Comparison of ENCODE assay signal across 25 cellular contexts in genomic region chr5:92468307-92468706, GRCh38.
"Had no signal": no experiment of that assay in that cellular context is flagged by ENCODE, and none has a peak within 500 bp of the region (broad histone marks: within the 10 kb centered on the region; RNA-seq: fewer than 3 reads in every experiment).

No MANE protein-coding gene starts in this region.

- H3K27ac ChIP-seq: esophagus squamous epithelium, heart left ventricle, neutrophil, parathyroid adenoma, tibial artery had no signal

- H3K36me3 ChIP-seq: esophagus squamous epithelium, heart left ventricle, neutrophil, tibial artery had no signal

- H3K36me3 Mint-ChIP-seq: activated CD4-positive, alpha-beta memory T cell treated with anti-CD3 and anti-CD28 coated beads for 36 hours; activated naive CD8-positive, alpha-beta T cell treated with anti-CD3 and anti-CD28 coated beads, Interleukin-2, amount 10 ng/mL, durations not matched to agents 7 days and 5 days; stimulated activated effector memory CD8-positive, alpha-beta T cell treated with anti-CD3 and anti-CD28 coated beads, Interleukin-12 subunit alpha, Interleukin-12 subunit beta, amount 100 ng/mL, for 72 hours had no signal

- H3K4me1 Mint-ChIP-seq: activated naive CD8-positive, alpha-beta T cell treated with anti-CD3 and anti-CD28 coated beads, Interleukin-2, amount 10 ng/mL, durations not matched to agents 7 days and 5 days; endodermal cell; natural killer cell; stimulated activated effector memory CD8-positive, alpha-beta T cell treated with anti-CD3 and anti-CD28 coated beads, Interleukin-12 subunit alpha, Interleukin-12 subunit beta, amount 100 ng/mL, for 72 hours; stimulated activated naive CD8-positive, alpha-beta T cell treated with anti-CD3 and anti-CD28 coated beads, Interleukin-15, amount 100 ng/mL, for 72 hours had no signal

- FAIRE-seq: bronchial epithelial cell, islet of Langerhans had no signal

- H3K27me3 Mint-ChIP-seq: activated CD4-positive, alpha-beta memory T cell treated with anti-CD3 and anti-CD28 coated beads for 36 hours; activated naive CD8-positive, alpha-beta T cell treated with anti-CD3 and anti-CD28 coated beads, Interleukin-2, amount 10 ng/mL, durations not matched to agents 7 days and 5 days; stimulated activated naive CD8-positive, alpha-beta T cell treated with anti-CD3 and anti-CD28 coated beads, Interleukin-15, amount 100 ng/mL, for 72 hours had no signal

- DNase-seq: activated CD4-positive, alpha-beta memory T cell treated with anti-CD3 and anti-CD28 coated beads for 36 hours; activated CD4-positive, alpha-beta T cell treated with anti-CD3 and anti-CD28 coated beads for 48 hours; activated effector memory CD4-positive, alpha-beta T cell treated with Interleukin-2 at 50 U/mL for 16 hours; activated naive CD4-positive, alpha-beta T cell treated with anti-CD3 and anti-CD28 coated beads for 36 hours; activated naive CD8-positive, alpha-beta T cell treated with anti-CD3 and anti-CD28 coated beads, Interleukin-2, amount 10 ng/mL, durations not matched to agents 7 days and 5 days; activated T-cell treated with anti-CD3 and anti-CD28 coated beads, Interleukin-2, amount 50 U/mL, for 72 hours; amniotic stem cell; cerebellar nuclear complex; cortex of kidney; endodermal cell; esophagus squamous epithelium; heart left ventricle; left ventricle myocardium superior; mammary epithelial cell; natural killer cell; right cardiac atrium; stimulated activated CD4-positive, alpha-beta T cell treated with anti-CD3 and anti-CD28 coated beads, Interleukin-12 subunit alpha, Interleukin-12 subunit beta, amount 100 ng/mL, for 4 hours; stimulated activated naive CD8-positive, alpha-beta T cell treated with anti-CD3 and anti-CD28 coated beads, Interleukin-15, amount 100 ng/mL, for 72 hours; tibial artery had no signal

- ATAC-seq: activated T-cell treated with anti-CD3 and anti-CD28 coated beads, Interleukin-2, amount 50 U/mL, for 72 hours; heart left ventricle; left ventricle myocardium superior; natural killer cell; right cardiac atrium; stimulated activated effector memory CD8-positive, alpha-beta T cell treated with anti-CD3 and anti-CD28 coated beads, Interleukin-12 subunit alpha, Interleukin-12 subunit beta, amount 100 ng/mL, for 72 hours; stimulated activated naive CD8-positive, alpha-beta T cell treated with anti-CD3 and anti-CD28 coated beads, Interleukin-15, amount 100 ng/mL, for 72 hours had no signal

- H3K9me3 ChIP-seq: neutrophil, tibial artery had no signal

- H3K27ac Mint-ChIP-seq: activated CD4-positive, alpha-beta memory T cell treated with anti-CD3 and anti-CD28 coated beads for 36 hours; activated naive CD4-positive, alpha-beta T cell treated with anti-CD3 and anti-CD28 coated beads for 36 hours; activated naive CD8-positive, alpha-beta T cell treated with anti-CD3 and anti-CD28 coated beads, Interleukin-2, amount 10 ng/mL, durations not matched to agents 7 days and 5 days; activated T-cell treated with anti-CD3 and anti-CD28 coated beads, Interleukin-2, amount 50 U/mL, for 72 hours; endodermal cell; mesothelial cell of epicardium; natural killer cell; stimulated activated effector memory CD8-positive, alpha-beta T cell treated with anti-CD3 and anti-CD28 coated beads, Interleukin-12 subunit alpha, Interleukin-12 subunit beta, amount 100 ng/mL, for 72 hours; stimulated activated naive CD8-positive, alpha-beta T cell treated with anti-CD3 and anti-CD28 coated beads, Interleukin-15, amount 100 ng/mL, for 72 hours had no signal

- H3K9ac ChIP-seq: parathyroid adenoma had no signal

- H3K4me3 Mint-ChIP-seq: activated CD4-positive, alpha-beta memory T cell treated with anti-CD3 and anti-CD28 coated beads for 36 hours; activated naive CD4-positive, alpha-beta T cell treated with anti-CD3 and anti-CD28 coated beads for 36 hours; activated naive CD8-positive, alpha-beta T cell treated with anti-CD3 and anti-CD28 coated beads, Interleukin-2, amount 10 ng/mL, durations not matched to agents 7 days and 5 days; activated T-cell treated with anti-CD3 and anti-CD28 coated beads, Interleukin-2, amount 50 U/mL, for 72 hours; endodermal cell; mesothelial cell of epicardium; natural killer cell; stimulated activated effector memory CD8-positive, alpha-beta T cell treated with anti-CD3 and anti-CD28 coated beads, Interleukin-12 subunit alpha, Interleukin-12 subunit beta, amount 100 ng/mL, for 72 hours; stimulated activated naive CD8-positive, alpha-beta T cell treated with anti-CD3 and anti-CD28 coated beads, Interleukin-15, amount 100 ng/mL, for 72 hours had no signal

- H3K4me3 ChIP-seq: esophagus squamous epithelium, heart left ventricle, tibial artery had no signal
